Comparison of ENCODE assay signal across 21 cellular contexts in the genomic region with DNA sequence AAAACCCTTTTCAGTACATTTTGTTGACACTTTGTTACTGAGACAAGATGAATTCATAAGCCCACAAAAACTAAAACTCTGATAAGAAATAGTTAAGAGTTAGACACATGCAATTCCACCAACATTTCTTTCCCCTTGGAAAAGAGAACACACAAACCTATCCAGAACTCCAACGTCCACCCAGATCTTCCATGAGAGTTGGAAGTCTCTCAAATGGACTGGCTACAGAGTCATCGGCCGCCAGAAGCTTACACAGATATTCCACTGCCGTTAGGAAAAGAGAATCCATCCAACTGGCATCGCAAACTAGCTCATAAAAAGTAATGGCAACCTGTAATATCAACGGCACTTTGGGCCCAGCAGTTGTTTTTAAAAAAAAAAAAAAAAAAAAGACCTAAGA.
DNase-seq lines count a peak whose midpoint lies in the region; ATAC-seq and TF ChIP-seq lines count a peak whose summit lies in the region.
"Had no signal": no experiment of that assay in that cellular context is flagged by ENCODE, and none has a peak within 500 bp of the region (broad histone marks: within the 10 kb centered on the region; RNA-seq: fewer than 3 reads in every experiment).

No MANE protein-coding gene starts in this region.

- CTCF ChIA-PET in naive thymus-derived CD4-positive, alpha-beta T cell (lab: Charles Lee) = no interaction called here

- TF ChIP-seq CTCF in chondrocyte (IDR thresholded peaks at IDR 0.05) (no peak), right lobe of liver (IDR thresholded peaks at IDR 0.05) (no peak)

- no peaks in the 10 kb centered on the region for H3K36me3 ChIP-seq in right lobe of liver
- no peaks in the 10 kb centered on the region for H3K36me3 ChIP-seq in naive thymus-derived CD4-positive, alpha-beta T cell (ENCODE audit: control insufficient read depth in 2 of 3, insufficient read depth in 3 of 3, low read length in 3 of 3)

- H3K36me3 Mint-ChIP-seq in chondrocyte (ENCODE audit: low read depth) = peaks cover 7% of the 10 kb centered on the region
- H3K36me3 Mint-ChIP-seq in naive thymus-derived CD4-positive, alpha-beta T cell = peaks cover 4 to 53% (median 23%) of the 10 kb centered on the region in 5 donors
- H3K36me3 Mint-ChIP-seq in activated T-cell treated with anti-CD3 and anti-CD28 coated beads, Interleukin-2, amount 50 U/mL, for 24 hours (ENCODE audit: low read depth) = peaks cover 39% of the 10 kb centered on the region

- H3K27ac Mint-ChIP-seq in chondrocyte (ENCODE audit: unreplicated experiment) = peak overlapping the region; percentile 22
- H3K27ac Mint-ChIP-seq in naive thymus-derived CD4-positive, alpha-beta T cell = no peak overlapping the region
- H3K27ac Mint-ChIP-seq in activated T-cell treated with anti-CD3 and anti-CD28 coated beads, Interleukin-2, amount 50 U/mL, for 24 hours = no peak overlapping the region
- H3K27ac Mint-ChIP-seq: B cell; CD8-positive, alpha-beta T cell; HFFc6 had no signal

- no peak overlapping the region for H3K27ac ChIP-seq in right lobe of liver
- H3K27ac ChIP-seq in naive thymus-derived CD4-positive, alpha-beta T cell (ENCODE audit: low read depth, low read length) = no peak overlapping the region
- H3K27ac ChIP-seq: BLaER1 treated with 17β-estradiol and CSF1 and Interleukin-3, amounts not matched to agents 10 nM and 100 nM had no signal

- WGBS in right lobe of liver (ENCODE audit: insufficient coverage, low coverage, low lambda C conversion rate, missing lambda C conversion rate) = 56% methylated on average over 6 of the region's 6 CpGs

- H3K4me3 ChIP-seq in right lobe of liver = no peak overlapping the region
- H3K4me3 ChIP-seq in naive thymus-derived CD4-positive, alpha-beta T cell (ENCODE audit: low read length) = no peak overlapping the region
- H3K4me3 ChIP-seq: BLaER1 treated with 17β-estradiol and CSF1 and Interleukin-3, amounts not matched to agents 10 nM and 100 nM; GM12878 had no signal

- no peaks in the 10 kb centered on the region for H3K27me3 ChIP-seq in right lobe of liver
- no peaks in the 10 kb centered on the region for H3K27me3 ChIP-seq in naive thymus-derived CD4-positive, alpha-beta T cell (ENCODE audit: control insufficient read depth in 2 of 2, insufficient read depth in 2 of 2, low read length in 2 of 2)
- H3K27me3 ChIP-seq: BLaER1 treated with 17β-estradiol and CSF1 and Interleukin-3, amounts not matched to agents 10 nM and 100 nM had no signal

- peak; percentile 62 for ATAC-seq in Right ventricle myocardium superior (ENCODE audit: poor library complexity)
- peak; percentile 75 for ATAC-seq in left ventricle myocardium superior
- ATAC-seq in right lobe of liver = no peak
- ATAC-seq in naive thymus-derived CD4-positive, alpha-beta T cell = no peak
- ATAC-seq: CD8-positive, alpha-beta T cell; GM12878; HCT116 had no signal

- H3K9me3 ChIP-seq in right lobe of liver = no peaks in the 10 kb centered on the region
- no peaks in the 10 kb centered on the region for H3K9me3 ChIP-seq in naive thymus-derived CD4-positive, alpha-beta T cell (ENCODE audit: control insufficient read depth in 2 of 3, low read length in 3 of 3)

- POLR2A ChIA-PET in naive thymus-derived CD4-positive, alpha-beta T cell (lab: Charles Lee) = no interaction called here

- no peak overlapping the region for H3K4me3 Mint-ChIP-seq in chondrocyte (ENCODE audit: unreplicated experiment)
- no peak overlapping the region for H3K4me3 Mint-ChIP-seq in naive thymus-derived CD4-positive, alpha-beta T cell
- no peak overlapping the region for H3K4me3 Mint-ChIP-seq in activated T-cell treated with anti-CD3 and anti-CD28 coated beads, Interleukin-2, amount 50 U/mL, for 24 hours
- H3K4me3 Mint-ChIP-seq: B cell; CD8-positive, alpha-beta T cell; HFFc6 had no signal

- TF ChIP-seq POLR2A in right lobe of liver (IDR thresholded peaks at IDR 0.05) = no peak

- H3K27me3 Mint-ChIP-seq in chondrocyte (ENCODE audit: low read depth) = no peaks in the 10 kb centered on the region
- H3K27me3 Mint-ChIP-seq in naive thymus-derived CD4-positive, alpha-beta T cell = no peaks in the 10 kb centered on the region
- H3K27me3 Mint-ChIP-seq in activated T-cell treated with anti-CD3 and anti-CD28 coated beads, Interleukin-2, amount 50 U/mL, for 24 hours = no peaks in the 10 kb centered on the region
- H3K27me3 Mint-ChIP-seq: B cell had no signal

- H3K4me1 Mint-ChIP-seq in chondrocyte (ENCODE audit: low read depth) = peaks cover 56% of the 10 kb centered on the region
- no peaks in the 10 kb centered on the region for H3K4me1 Mint-ChIP-seq in naive thymus-derived CD4-positive, alpha-beta T cell
- H3K4me1 Mint-ChIP-seq in activated T-cell treated with anti-CD3 and anti-CD28 coated beads, Interleukin-2, amount 50 U/mL, for 24 hours (ENCODE audit: low read depth) = no peaks in the 10 kb centered on the region
- H3K4me1 Mint-ChIP-seq: B cell had no signal

- intact Hi-C loops in Right ventricle myocardium superior (cut with DNase I) = no loop called here
- intact Hi-C loops in cardiac septum (cut with DNase I) = no loop called here
- intact Hi-C loops in left ventricle myocardium superior (cut with micrococcal nuclease) = no loop called here
- intact Hi-C loops in right lobe of liver (cut with DNase I) = no loop called here
- intact Hi-C loops in naive thymus-derived CD4-positive, alpha-beta T cell (cut with micrococcal nuclease) = no loop called here

- H3K4me1 ChIP-seq in right lobe of liver = no peaks in the 10 kb centered on the region
- no peaks in the 10 kb centered on the region for H3K4me1 ChIP-seq in naive thymus-derived CD4-positive, alpha-beta T cell (ENCODE audit: control insufficient read depth in 2 of 2, insufficient read depth in 2 of 2, low read length in 2 of 2)
- H3K4me1 ChIP-seq: BLaER1 treated with 17β-estradiol and CSF1 and Interleukin-3, amounts not matched to agents 10 nM and 100 nM had no signal

- DNase-seq in Right ventricle myocardium superior (no peak), cardiac septum (ENCODE audit: low spot score) (no peak), chondrocyte (ENCODE audit: low spot score) (no peak), left ventricle myocardium superior (no peak), right lobe of liver (no peak)
- no peak for DNase-seq in naive thymus-derived CD4-positive, alpha-beta T cell
- DNase-seq in activated T-cell treated with anti-CD3 and anti-CD28 coated beads, Interleukin-2, amount 50 U/mL, for 24 hours = no peak
- DNase-seq: 8988T; Calu3; CD8-positive, alpha-beta T cell; DMS 273 treated with DMSO at 0.1 percent for 48 hours; DMS53; DND-41; EL; GOT3; H7; HFFc6 had no signal

- H3K9me3 Mint-ChIP-seq in chondrocyte (ENCODE audit: low read depth) = peaks cover 14% of the 10 kb centered on the region
- H3K9me3 Mint-ChIP-seq in naive thymus-derived CD4-positive, alpha-beta T cell = peaks cover 0 to 17% (median 3%) of the 10 kb centered on the region in 11 donors
- peaks cover 11% of the 10 kb centered on the region for H3K9me3 Mint-ChIP-seq in activated T-cell treated with anti-CD3 and anti-CD28 coated beads, Interleukin-2, amount 50 U/mL, for 24 hours
- H3K9me3 Mint-ChIP-seq: HFFc6 had no signal

Comparison
In these comparisons a context has a peak if more than half of its experiments do, and no peak if none do; other contexts are left out.
1. ATAC-seq: peak in Right ventricle myocardium superior (single experiment) and left ventricle myocardium superior (single experiment); none in right lobe of liver (0 of 4) and naive thymus-derived CD4-positive, alpha-beta T cell (single experiment).